Comparison of ENCODE assay signal across 1 cellular context in genomic region chr1:9870572-9870971, GRCh38.
A peak's percentile ranks its signal among the peaks of the same experiment; 100 is the strongest.
TF ChIP-seq lines count a peak whose summit lies in the region.

No MANE protein-coding gene starts in this region.

TF ChIP-seq in HepG2, 621 proteins besides CTCF, POLR2A, EP300 and RAD21 (continued from another document and continues in another):
- TF ChIP-seq ZNF318 (CRISPR knock-in tag; IDR thresholded peaks at IDR 0.05), result no peak
- TF ChIP-seq DMAP1 (CRISPR knock-in tag; IDR thresholded peaks at IDR 0.05), result no peak
- no peak for TF ChIP-seq ZNF816 (CRISPR knock-in tag; IDR thresholded peaks at IDR 0.05; ENCODE audit: borderline replicate concordance)
- TF ChIP-seq, protein P1, sequence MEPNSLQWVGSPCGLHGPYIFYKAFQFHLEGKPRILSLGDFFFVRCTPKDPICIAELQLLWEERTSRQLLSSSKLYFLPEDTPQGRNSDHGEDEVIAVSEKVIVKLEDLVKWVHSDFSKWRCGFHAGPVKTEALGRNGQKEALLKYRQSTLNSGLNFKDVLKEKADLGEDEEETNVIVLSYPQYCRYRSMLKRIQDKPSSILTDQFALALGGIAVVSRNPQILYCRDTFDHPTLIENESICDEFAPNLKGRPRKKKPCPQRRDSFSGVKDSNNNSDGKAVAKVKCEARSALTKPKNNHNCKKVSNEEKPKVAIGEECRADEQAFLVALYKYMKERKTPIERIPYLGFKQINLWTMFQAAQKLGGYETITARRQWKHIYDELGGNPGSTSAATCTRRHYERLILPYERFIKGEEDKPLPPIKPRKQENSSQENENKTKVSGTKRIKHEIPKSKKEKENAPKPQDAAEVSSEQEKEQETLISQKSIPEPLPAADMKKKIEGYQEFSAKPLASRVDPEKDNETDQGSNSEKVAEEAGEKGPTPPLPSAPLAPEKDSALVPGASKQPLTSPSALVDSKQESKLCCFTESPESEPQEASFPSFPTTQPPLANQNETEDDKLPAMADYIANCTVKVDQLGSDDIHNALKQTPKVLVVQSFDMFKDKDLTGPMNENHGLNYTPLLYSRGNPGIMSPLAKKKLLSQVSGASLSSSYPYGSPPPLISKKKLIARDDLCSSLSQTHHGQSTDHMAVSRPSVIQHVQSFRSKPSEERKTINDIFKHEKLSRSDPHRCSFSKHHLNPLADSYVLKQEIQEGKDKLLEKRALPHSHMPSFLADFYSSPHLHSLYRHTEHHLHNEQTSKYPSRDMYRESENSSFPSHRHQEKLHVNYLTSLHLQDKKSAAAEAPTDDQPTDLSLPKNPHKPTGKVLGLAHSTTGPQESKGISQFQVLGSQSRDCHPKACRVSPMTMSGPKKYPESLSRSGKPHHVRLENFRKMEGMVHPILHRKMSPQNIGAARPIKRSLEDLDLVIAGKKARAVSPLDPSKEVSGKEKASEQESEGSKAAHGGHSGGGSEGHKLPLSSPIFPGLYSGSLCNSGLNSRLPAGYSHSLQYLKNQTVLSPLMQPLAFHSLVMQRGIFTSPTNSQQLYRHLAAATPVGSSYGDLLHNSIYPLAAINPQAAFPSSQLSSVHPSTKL (CRISPR knock-in tag; IDR thresholded peaks at IDR 0.05), result peak; percentile 36; the same call in 1 of the 2 replicates
- no peak for TF ChIP-seq FLYWCH1 (CRISPR knock-in tag; IDR thresholded peaks at IDR 0.05)
- peak; percentile 28 for TF ChIP-seq YY1 (IDR thresholded peaks at IDR 0.05; ENCODE audit: insufficient read depth, insufficient replicate concordance, low read depth, low read length)
- TF ChIP-seq, protein P2, sequence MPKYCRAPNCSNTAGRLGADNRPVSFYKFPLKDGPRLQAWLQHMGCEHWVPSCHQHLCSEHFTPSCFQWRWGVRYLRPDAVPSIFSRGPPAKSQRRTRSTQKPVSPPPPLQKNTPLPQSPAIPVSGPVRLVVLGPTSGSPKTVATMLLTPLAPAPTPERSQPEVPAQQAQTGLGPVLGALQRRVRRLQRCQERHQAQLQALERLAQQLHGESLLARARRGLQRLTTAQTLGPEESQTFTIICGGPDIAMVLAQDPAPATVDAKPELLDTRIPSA (CRISPR knock-in tag; IDR thresholded peaks at IDR 0.05; ENCODE audit: borderline replicate concordance), result no peak
- peak; percentile 49; the same call in 1 of the 2 replicates for TF ChIP-seq RARA (CRISPR knock-in tag; IDR thresholded peaks at IDR 0.05)
- TF ChIP-seq, protein P3, sequence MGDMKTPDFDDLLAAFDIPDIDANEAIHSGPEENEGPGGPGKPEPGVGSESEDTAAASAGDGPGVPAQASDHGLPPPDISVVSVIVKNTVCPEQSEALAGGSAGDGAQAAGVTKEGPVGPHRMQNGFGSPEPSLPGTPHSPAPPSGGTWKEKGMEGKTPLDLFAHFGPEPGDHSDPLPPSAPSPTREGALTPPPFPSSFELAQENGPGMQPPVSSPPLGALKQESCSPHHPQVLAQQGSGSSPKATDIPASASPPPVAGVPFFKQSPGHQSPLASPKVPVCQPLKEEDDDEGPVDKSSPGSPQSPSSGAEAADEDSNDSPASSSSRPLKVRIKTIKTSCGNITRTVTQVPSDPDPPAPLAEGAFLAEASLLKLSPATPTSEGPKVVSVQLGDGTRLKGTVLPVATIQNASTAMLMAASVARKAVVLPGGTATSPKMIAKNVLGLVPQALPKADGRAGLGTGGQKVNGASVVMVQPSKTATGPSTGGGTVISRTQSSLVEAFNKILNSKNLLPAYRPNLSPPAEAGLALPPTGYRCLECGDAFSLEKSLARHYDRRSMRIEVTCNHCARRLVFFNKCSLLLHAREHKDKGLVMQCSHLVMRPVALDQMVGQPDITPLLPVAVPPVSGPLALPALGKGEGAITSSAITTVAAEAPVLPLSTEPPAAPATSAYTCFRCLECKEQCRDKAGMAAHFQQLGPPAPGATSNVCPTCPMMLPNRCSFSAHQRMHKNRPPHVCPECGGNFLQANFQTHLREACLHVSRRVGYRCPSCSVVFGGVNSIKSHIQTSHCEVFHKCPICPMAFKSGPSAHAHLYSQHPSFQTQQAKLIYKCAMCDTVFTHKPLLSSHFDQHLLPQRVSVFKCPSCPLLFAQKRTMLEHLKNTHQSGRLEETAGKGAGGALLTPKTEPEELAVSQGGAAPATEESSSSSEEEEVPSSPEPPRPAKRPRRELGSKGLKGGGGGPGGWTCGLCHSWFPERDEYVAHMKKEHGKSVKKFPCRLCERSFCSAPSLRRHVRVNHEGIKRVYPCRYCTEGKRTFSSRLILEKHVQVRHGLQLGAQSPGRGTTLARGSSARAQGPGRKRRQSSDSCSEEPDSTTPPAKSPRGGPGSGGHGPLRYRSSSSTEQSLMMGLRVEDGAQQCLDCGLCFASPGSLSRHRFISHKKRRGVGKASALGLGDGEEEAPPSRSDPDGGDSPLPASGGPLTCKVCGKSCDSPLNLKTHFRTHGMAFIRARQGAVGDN (CRISPR knock-in tag; IDR thresholded peaks at IDR 0.05), result peak; percentile 28; the same call in 1 of the 2 replicates
- no peak for TF ChIP-seq ZNF678 (CRISPR knock-in tag; IDR thresholded peaks at IDR 0.05)
- TF ChIP-seq PATZ1 (CRISPR knock-in tag; IDR thresholded peaks at IDR 0.05), result peak; percentile 48; the same call in 1 of the 2 replicates
- TF ChIP-seq NR2F6 (IDR thresholded peaks at IDR 0.05), result peak; percentile 86
- peak; percentile 87 for TF ChIP-seq NR2F6 (CRISPR knock-in tag; IDR thresholded peaks at IDR 0.05)
- TF ChIP-seq SMARCE1 (IDR thresholded peaks at IDR 0.05; ENCODE audit: borderline replicate concordance), result no peak
- TF ChIP-seq ZNF350 (CRISPR knock-in tag; IDR thresholded peaks at IDR 0.05; ENCODE audit: borderline replicate concordance, low read depth), result no peak
- TF ChIP-seq MAX (IDR thresholded peaks at IDR 0.05), result peak; percentile 16; the same call in 1 of the 2 replicates
- no peak for TF ChIP-seq SOX13 (IDR thresholded peaks at IDR 0.05)
- peak in 1 of 2 experiments; percentile 68; a peak in 1 of 4 replicates for TF ChIP-seq SOX13 (CRISPR knock-in tag; conservative IDR thresholded peaks at IDR 0.05 in 1 of 2, IDR thresholded peaks at IDR 0.05 in 1 of 2)
- TF ChIP-seq CSRNP1 (CRISPR knock-in tag; IDR thresholded peaks at IDR 0.05), result no peak
- TF ChIP-seq ZBTB8A (CRISPR knock-in tag; IDR thresholded peaks at IDR 0.05; ENCODE audit: borderline replicate concordance, low read depth), result no peak
- TF ChIP-seq ARNT2 (CRISPR knock-in tag; IDR thresholded peaks at IDR 0.05; ENCODE audit: low read depth), result no peak
- no peak for TF ChIP-seq IRF1 (CRISPR knock-in tag; IDR thresholded peaks at IDR 0.05; ENCODE audit: low read depth)
- no peak for TF ChIP-seq KDM3A (CRISPR knock-in tag; IDR thresholded peaks at IDR 0.05; ENCODE audit: low read depth)
- no peak for TF ChIP-seq ZNF205 (CRISPR knock-in tag; IDR thresholded peaks at IDR 0.05)
- TF ChIP-seq NPAS2 (CRISPR knock-in tag; IDR thresholded peaks at IDR 0.05; ENCODE audit: borderline replicate concordance), result no peak
- TF ChIP-seq DPF2 (CRISPR knock-in tag; IDR thresholded peaks at IDR 0.05; ENCODE audit: borderline replicate concordance, low read depth), result peak; percentile 29; the same call in 1 of the 2 replicates
- peak; percentile 33; the same call in 1 of the 2 replicates for TF ChIP-seq GATAD2A (CRISPR knock-in tag; IDR thresholded peaks at IDR 0.05)
- TF ChIP-seq ARHGAP35 (CRISPR knock-in tag; IDR thresholded peaks at IDR 0.05; ENCODE audit: borderline replicate concordance), result no peak
- TF ChIP-seq, protein P4, sequence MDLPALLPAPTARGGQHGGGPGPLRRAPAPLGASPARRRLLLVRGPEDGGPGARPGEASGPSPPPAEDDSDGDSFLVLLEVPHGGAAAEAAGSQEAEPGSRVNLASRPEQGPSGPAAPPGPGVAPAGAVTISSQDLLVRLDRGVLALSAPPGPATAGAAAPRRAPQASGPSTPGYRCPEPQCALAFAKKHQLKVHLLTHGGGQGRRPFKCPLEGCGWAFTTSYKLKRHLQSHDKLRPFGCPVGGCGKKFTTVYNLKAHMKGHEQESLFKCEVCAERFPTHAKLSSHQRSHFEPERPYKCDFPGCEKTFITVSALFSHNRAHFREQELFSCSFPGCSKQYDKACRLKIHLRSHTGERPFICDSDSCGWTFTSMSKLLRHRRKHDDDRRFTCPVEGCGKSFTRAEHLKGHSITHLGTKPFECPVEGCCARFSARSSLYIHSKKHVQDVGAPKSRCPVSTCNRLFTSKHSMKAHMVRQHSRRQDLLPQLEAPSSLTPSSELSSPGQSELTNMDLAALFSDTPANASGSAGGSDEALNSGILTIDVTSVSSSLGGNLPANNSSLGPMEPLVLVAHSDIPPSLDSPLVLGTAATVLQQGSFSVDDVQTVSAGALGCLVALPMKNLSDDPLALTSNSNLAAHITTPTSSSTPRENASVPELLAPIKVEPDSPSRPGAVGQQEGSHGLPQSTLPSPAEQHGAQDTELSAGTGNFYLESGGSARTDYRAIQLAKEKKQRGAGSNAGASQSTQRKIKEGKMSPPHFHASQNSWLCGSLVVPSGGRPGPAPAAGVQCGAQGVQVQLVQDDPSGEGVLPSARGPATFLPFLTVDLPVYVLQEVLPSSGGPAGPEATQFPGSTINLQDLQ (CRISPR knock-in tag; IDR thresholded peaks at IDR 0.05), result no peak
- no peak for TF ChIP-seq ATF1 (CRISPR knock-in tag; IDR thresholded peaks at IDR 0.05)
